12 cellular contexts compared by ENCODE assay signal in genomic region chr1:10681296-10682113, GRCh38.
DNase-seq lines count a peak whose midpoint lies in the region; ATAC-seq and TF ChIP-seq lines count a peak whose summit lies in the region.
"Had no signal": no experiment of that assay in that cellular context is flagged by ENCODE, and none has a peak within 500 bp of the region (broad histone marks: within the 10 kb centered on the region; RNA-seq: fewer than 3 reads in every experiment).

No MANE protein-coding gene starts in this region.

- H3K4me3 ChIP-seq in heart right ventricle (no peak overlapping the region), neural progenitor cell (no peak overlapping the region), upper lobe of right lung (no peak overlapping the region)
- no peak overlapping the region for H3K4me3 ChIP-seq in naive thymus-derived CD4-positive, alpha-beta T cell (ENCODE audit: low read length)
- H3K4me3 ChIP-seq: mucosa of descending colon, Peyer's patch had no signal

- peaks cover 10% of the 10 kb centered on the region for H3K27me3 Mint-ChIP-seq in neural progenitor cell (ENCODE audit: insufficient read depth, low read depth)
- H3K27me3 Mint-ChIP-seq in naive thymus-derived CD4-positive, alpha-beta T cell: no peaks in the 10 kb centered on the region

- peak overlapping the region; percentile 57 for H3K27ac Mint-ChIP-seq in neural progenitor cell
- no peak overlapping the region for H3K27ac Mint-ChIP-seq in naive thymus-derived CD4-positive, alpha-beta T cell

- H3K27me3 ChIP-seq in heart right ventricle: no peaks in the 10 kb centered on the region
- H3K27me3 ChIP-seq in neural progenitor cell: no peaks in the 10 kb centered on the region
- no peaks in the 10 kb centered on the region for H3K27me3 ChIP-seq in upper lobe of right lung
- H3K27me3 ChIP-seq in naive thymus-derived CD4-positive, alpha-beta T cell (ENCODE audit: control insufficient read depth in 2 of 2, insufficient read depth in 2 of 2, low read length in 2 of 2): no peaks in the 10 kb centered on the region
- H3K27me3 ChIP-seq: Peyer's patch had no signal

- POLR2A ChIA-PET in naive thymus-derived CD4-positive, alpha-beta T cell (lab: Charles Lee): no interaction called here

- H3K36me3 ChIP-seq in heart right ventricle (no peaks in the 10 kb centered on the region), neural progenitor cell (no peaks in the 10 kb centered on the region), upper lobe of right lung (no peaks in the 10 kb centered on the region)
- H3K36me3 ChIP-seq in naive thymus-derived CD4-positive, alpha-beta T cell (ENCODE audit: control insufficient read depth in 2 of 3, insufficient read depth in 3 of 3, low read length in 3 of 3): no peaks in the 10 kb centered on the region
- H3K36me3 ChIP-seq: Peyer's patch had no signal

- TF ChIP-seq CTCF in heart right ventricle (IDR thresholded peaks at IDR 0.05) (no peak), neural progenitor cell (IDR thresholded peaks at IDR 0.05) (no peak), upper lobe of right lung (IDR thresholded peaks at IDR 0.05) (no peak)

- H3K27ac ChIP-seq in heart right ventricle: peak overlapping the region; percentile 38 to 95 (median 78)
- H3K27ac ChIP-seq in neural progenitor cell: no peak overlapping the region
- peak overlapping the region; percentile 36 for H3K27ac ChIP-seq in upper lobe of right lung
- H3K27ac ChIP-seq in naive thymus-derived CD4-positive, alpha-beta T cell (ENCODE audit: low read depth, low read length): no peak overlapping the region

- H3K9me3 ChIP-seq in heart right ventricle (no peaks in the 10 kb centered on the region), neural progenitor cell (ENCODE audit: low read depth) (no peaks in the 10 kb centered on the region), upper lobe of right lung (no peaks in the 10 kb centered on the region)
- H3K9me3 ChIP-seq in naive thymus-derived CD4-positive, alpha-beta T cell (ENCODE audit: control insufficient read depth in 2 of 3, low read length in 3 of 3): no peaks in the 10 kb centered on the region
- H3K9me3 ChIP-seq: mucosa of descending colon, Peyer's patch had no signal

- peaks cover 42% of the 10 kb centered on the region for H4K20me1 ChIP-seq in neural progenitor cell (ENCODE audit: low read depth)

- no peak overlapping the region for H2AFZ ChIP-seq in neural progenitor cell (replicated peaks)

- ATAC-seq in heart right ventricle (peak in 2 of 8 donors; percentile 20 to 22), Right ventricle myocardium superior (ENCODE audit: poor library complexity) (no peak), left ventricle myocardium superior (peak; percentile 17), upper lobe of right lung (no peak), HG02759 (IDR thresholded peaks at IDR 0.05; ENCODE audit: unreplicated experiment) (no peak)
- no peak for ATAC-seq in naive thymus-derived CD4-positive, alpha-beta T cell

- H3F3A ChIP-seq in neural progenitor cell (ENCODE audit: low read depth): peaks cover 43% of the 10 kb centered on the region

- H3K4me3 Mint-ChIP-seq in neural progenitor cell: peak overlapping the region; percentile 19
- H3K4me3 Mint-ChIP-seq in naive thymus-derived CD4-positive, alpha-beta T cell: no peak overlapping the region

- H3K36me3 Mint-ChIP-seq in neural progenitor cell: no peaks in the 10 kb centered on the region
- no peaks in the 10 kb centered on the region for H3K36me3 Mint-ChIP-seq in naive thymus-derived CD4-positive, alpha-beta T cell

- WGBS in heart right ventricle, 2 donors: 56 to 61% methylated on average over 18 of the region's 18 CpGs

- peaks cover 91% of the 10 kb centered on the region for H3K4me1 Mint-ChIP-seq in neural progenitor cell
- peaks cover 0 to 13% (median 4%) of the 10 kb centered on the region in 7 donors for H3K4me1 Mint-ChIP-seq in naive thymus-derived CD4-positive, alpha-beta T cell

- intact Hi-C loops in heart right ventricle (cut with DNase I) (loop anchor here in 2 of 10 donors (5.0 to 10.0 kb wide), 3 partner anchors 116 to 183 kb away; partner anchors contain the start of gene CASZ1 (in 1 of the 2)), Right ventricle myocardium superior (cut with DNase I) (no loop called here), left ventricle myocardium superior (cut with micrococcal nuclease) (no loop called here), upper lobe of right lung (cut with DNase I) (no loop called here)
- intact Hi-C loops in naive thymus-derived CD4-positive, alpha-beta T cell (cut with micrococcal nuclease): no loop called here

- no peak overlapping the region for H3K9ac ChIP-seq in neural progenitor cell

- no peaks in the 10 kb centered on the region for H3K9me3 Mint-ChIP-seq in neural progenitor cell
- no peaks in the 10 kb centered on the region for H3K9me3 Mint-ChIP-seq in naive thymus-derived CD4-positive, alpha-beta T cell

- no peaks in the 10 kb centered on the region for H3K79me2 ChIP-seq in neural progenitor cell (ENCODE audit: low read depth)

- peak overlapping the region; percentile 66 for H3K4me2 ChIP-seq in neural progenitor cell

- H3K4me1 ChIP-seq in heart right ventricle: peaks cover 44 to 100% (median 96%) of the 10 kb centered on the region in 9 donors
- H3K4me1 ChIP-seq in neural progenitor cell: peaks cover 82% of the 10 kb centered on the region
- H3K4me1 ChIP-seq in upper lobe of right lung: peaks cover 72% of the 10 kb centered on the region
- no peaks in the 10 kb centered on the region for H3K4me1 ChIP-seq in naive thymus-derived CD4-positive, alpha-beta T cell (ENCODE audit: control insufficient read depth in 2 of 2, insufficient read depth in 2 of 2, low read length in 2 of 2)

- in situ Hi-C loops in ACHN (cut with HindIII; ENCODE audit: low pct_ligation_motif_present, low pct_unique_long_range_greater_than_20kb, low sequenced_read_pairs): no loop called here

- no peak for DNase-seq in heart right ventricle
- no peak for DNase-seq in Right ventricle myocardium superior
- no peak for DNase-seq in left ventricle myocardium superior
- DNase-seq in neural progenitor cell (ENCODE audit: low spot score): peak; percentile 59
- DNase-seq in upper lobe of right lung: no peak
- DNase-seq in ACHN: no peak
- no peak for DNase-seq in naive thymus-derived CD4-positive, alpha-beta T cell
- DNase-seq: H7, mucosa of descending colon, NCI-H2081 treated with DMSO at 0.1 percent for 48 hours had no signal

- CTCF ChIA-PET in naive thymus-derived CD4-positive, alpha-beta T cell (lab: Charles Lee): no interaction called here

Comparison
In these comparisons a context has a peak if more than half of its experiments do, and no peak if none do; other contexts are left out.
1. H3K27ac ChIP-seq: peak in heart right ventricle (10 of 10) and upper lobe of right lung (single experiment); none in neural progenitor cell (single experiment) and naive thymus-derived CD4-positive, alpha-beta T cell (single experiment).